In genomic region chr11:67317365-67318238, GRCh38 we compare ENCODE assay signal across 8 cellular contexts. TPM values are rescaled to one million over a fixed set of nuclear protein-coding genes. Genes with fewer than 3 reads are reported as not detected.
A peak's percentile ranks its signal among the peaks of the same experiment; 100 is the strongest.
DNase-seq lines count a peak whose midpoint lies in the region; ATAC-seq and TF ChIP-seq lines count a peak whose summit lies in the region.

No MANE protein-coding gene starts in this region.

- intact Hi-C loops in PC-9 (cut with micrococcal nuclease; ENCODE audit: unreplicated experiment): loop anchor here (1.0 to 10.0 kb wide), 9 partner anchors 29 to 910 kb away; partner anchors contain the start of genes GRK2 and PC
- intact Hi-C loops in esophagus squamous epithelium (cut with DNase I): loop anchor here (5.0 to 10.0 kb wide), 2 partner anchors 50 to 263 kb away; partner anchors contain the start of genes GRK2 and RHOD

- peak overlapping the region; percentile 34 to 78 for H3K4me3 ChIP-seq in DND-41 (ENCODE audit: low read depth in 1 of 2, low read length in 2 of 2)
- H3K4me3 ChIP-seq in PC-9: peak overlapping the region; percentile 76
- peak overlapping the region; percentile 77 to 86 (median 81) for H3K4me3 ChIP-seq in esophagus squamous epithelium

- no TSS peak for BruUV-seq in PC-9 (replicated peaks; lab: Mats Ljungman, UMichigan)

- ATAC-seq in DND-41 (ENCODE audit: insufficient read depth, low read depth) (peak; percentile 89), GM21723 (IDR thresholded peaks at IDR 0.05; ENCODE audit: unreplicated experiment) (peak; percentile 77)

- H2AFZ ChIP-seq in DND-41 (ENCODE audit: low read depth, low read length) (peak overlapping the region; percentile 90), PC-9 (peak overlapping the region; percentile 94)

- H3K4me2 ChIP-seq in DND-41 (ENCODE audit: insufficient read depth, low read length) (peak overlapping the region; percentile 88), PC-9 (peak overlapping the region; percentile 99)

- H3K9ac ChIP-seq in DND-41 (ENCODE audit: low read depth, low read length): peak overlapping the region; percentile 78

- H3K79me2 ChIP-seq in DND-41 (ENCODE audit: insufficient read depth, low read length) (no peaks in the 10 kb centered on the region; the same call in 1 of the 2 replicates), PC-9 (ENCODE audit: low read depth) (peaks cover 30% of the 10 kb centered on the region)

- H3K36me3 ChIP-seq in DND-41 (ENCODE audit: insufficient read depth, low read length) (no peaks in the 10 kb centered on the region), PC-9 (ENCODE audit: low read depth) (no peaks in the 10 kb centered on the region), esophagus squamous epithelium (peaks cover 0 to 16% (median 0%) of the 10 kb centered on the region in 3 donors)

- peak in 2 of 4 donors; percentile 67 to 68 for TF ChIP-seq POLR2A in esophagus squamous epithelium (IDR thresholded peaks at IDR 0.05)

- DNase-seq in DND-41: peak; percentile 98
- peak; percentile 100 for DNase-seq in KG1 (lab: John Stamatoyannopoulos, UW)
- peak; percentile 96 to 99 for DNase-seq in PC-9
- peak; percentile 99 to 100 for DNase-seq in activated T-cell treated with anti-CD3 and anti-CD28 coated beads, Interleukin-2, amount 50 U/mL, for 48 hours
- DNase-seq in esophagus squamous epithelium (lab: John Stamatoyannopoulos, UW): peak; percentile 70
- DNase-seq in myocyte (ENCODE audit: low read depth): peak; percentile 97
- DNase-seq in stimulated activated CD8-positive, alpha-beta memory T cell treated with anti-CD3 and anti-CD28 coated beads, Interleukin-7, amount 100 ng/mL, for 4 hours (ENCODE audit: low read depth in 2 of 2): peak; percentile 95 to 98

- TF ChIP-seq CTCF in DND-41 (IDR thresholded peaks at IDR 0.05; ENCODE audit: borderline replicate concordance, extremely low read depth, low read length, poor library complexity, severe bottlenecking) (peak; percentile 97), PC-9 (conservative IDR thresholded peaks at IDR 0.05) (peak; percentile 96), esophagus squamous epithelium (IDR thresholded peaks at IDR 0.05) (peak; percentile 93 to 99 (median 99))

- no peaks in the 10 kb centered on the region for H3K27me3 ChIP-seq in DND-41 (ENCODE audit: insufficient read depth, low read length, poor library complexity)
- H3K27me3 ChIP-seq in PC-9 (ENCODE audit: insufficient read depth, low read depth): no peaks in the 10 kb centered on the region
- no peaks in the 10 kb centered on the region for H3K27me3 ChIP-seq in esophagus squamous epithelium

- H4K20me1 ChIP-seq in DND-41 (ENCODE audit: insufficient read depth, low read length): no peaks in the 10 kb centered on the region
- H4K20me1 ChIP-seq in PC-9 (ENCODE audit: insufficient read depth): no peaks in the 10 kb centered on the region

- POLR2A ChIA-PET in PC-9 (lab: Charles Lee; ENCODE audit: unreplicated experiment): interaction anchor here (0.6 to 1.0 kb wide), 9 partner anchors 14 to 440 kb away, joined by 3 to 9 read pairs (median 5); partner anchors contain the start of genes GRK2 and SSH3

- no peaks in the 10 kb centered on the region for H3K9me3 ChIP-seq in DND-41 (ENCODE audit: insufficient read depth, low read length, severe bottlenecking)
- no peaks in the 10 kb centered on the region for H3K9me3 ChIP-seq in PC-9 (ENCODE audit: insufficient read depth, low read depth)
- H3K9me3 ChIP-seq in esophagus squamous epithelium: no peaks in the 10 kb centered on the region

- peaks cover 20% of the 10 kb centered on the region for H3K4me1 ChIP-seq in DND-41 (ENCODE audit: insufficient read depth, low read length)
- H3K4me1 ChIP-seq in PC-9 (replicated peaks; ENCODE audit: insufficient read depth): peaks cover 39% of the 10 kb centered on the region
- peaks cover 31 to 77% (median 35%) of the 10 kb centered on the region in 3 donors for H3K4me1 ChIP-seq in esophagus squamous epithelium

- H3K27ac ChIP-seq in DND-41 (ENCODE audit: low read length): peak overlapping the region; percentile 91
- peak overlapping the region; percentile 67 for H3K27ac ChIP-seq in PC-9
- peak overlapping the region; percentile 96 to 99 (median 98) for H3K27ac ChIP-seq in esophagus squamous epithelium

- peaks cover 29% of the 10 kb centered on the region; the same call in 1 of the 2 replicates for H3F3A ChIP-seq in PC-9 (ENCODE audit: insufficient read depth, low read depth)

- no peaks in the 10 kb centered on the region for H3K9me2 ChIP-seq in PC-9 (ENCODE audit: insufficient read depth)

- WGBS in esophagus squamous epithelium, 2 donors: 0 to 1% methylated on average over 21 to 23 of the region's 83 CpGs

- CTCF ChIA-PET in PC-9 (lab: Charles Lee): interaction anchor here (0.5 to 2.3 kb wide), 13 partner anchors 15 to 461 kb away, joined by 3 to 18 read pairs (median 5); partner anchors contain the start of genes GRK2 and SSH3

RNA-seq across cellular contexts. Expression of gene SSH3, which starts 14.3 kb away (rescaled TPM):
- total RNA-seq in PC-9 (2021): 97.8 and 124 TPM in 2 replicates
- 10 to 100 TPM; 51.4 to 78.4 (median 64.8) TPM for total RNA-seq in esophagus squamous epithelium
- total RNA-seq in myocyte: 17.7 and 18.3 TPM in 2 replicates
- 18.2 TPM for polyA plus RNA-seq in myocyte (2012)

RNA-seq across cellular contexts. Expression of gene ANKRD13D, which starts 28.5 kb away (rescaled TPM):
- 79.6 and 93.2 TPM in 2 replicates for total RNA-seq in PC-9 (2021)
- 10 to 100 TPM; 27.4 to 50.6 (median 41.6) TPM for total RNA-seq in esophagus squamous epithelium
- 18.6 and 24.5 TPM in 2 replicates for total RNA-seq in myocyte
- polyA plus RNA-seq in myocyte (2012): 34.4 TPM

RNA-seq across cellular contexts. Expression of gene POLD4, which starts 35.7 kb away (rescaled TPM):
- total RNA-seq in PC-9 (2021) (67.1 and 83.7 TPM in 2 replicates), esophagus squamous epithelium (100 to 1,000 TPM in 1 of 4 donors, 10 to 100 TPM in 3; 62.6 to 113 (median 74.7) TPM), myocyte (105 and 115 TPM in 2 replicates)
- 188 TPM for polyA plus RNA-seq in myocyte (2012)

RNA-seq across cellular contexts. Expression of gene GRK2, which starts 51.3 kb away (rescaled TPM):
- total RNA-seq in PC-9 (2021) (76.7 and 102 TPM in 2 replicates), esophagus squamous epithelium (10 to 100 TPM; 54.1 to 93.2 (median 68.5) TPM), myocyte (101 TPM in 2 replicates)
- polyA plus RNA-seq in myocyte (2012): 56.3 TPM

RNA-seq across cellular contexts. Expression of gene CLCF1, which starts 55.8 kb away (rescaled TPM):
- total RNA-seq in PC-9 (2021) (15.9 and 17.0 TPM in 2 replicates), esophagus squamous epithelium (1 to 10 TPM; 2.3 to 6.8 (median 2.7) TPM), myocyte (3.3 and 6.8 TPM in 2 replicates)
- polyA plus RNA-seq in myocyte (2012): 13.6 TPM

Comparison
In these comparisons a context has a peak if more than half of its experiments do, and no peak if none do; other contexts are left out.
1. Peak in every context shown above with its lines: DNase-seq, ATAC-seq, H3K4me3 ChIP-seq and H3K27ac ChIP-seq.